Comparison of ENCODE assay signal across 1 cellular context in genomic region chr14:105025429-105025828, GRCh38.
TF ChIP-seq lines count a peak whose summit lies in the region.

No MANE protein-coding gene starts in this region.

TF ChIP-seq in endothelial cell of umbilical vein, 7 proteins besides CTCF, POLR2A, EP300 and RAD21:
- no peak for TF ChIP-seq MYC (IDR thresholded peaks at IDR 0.05; ENCODE audit: low read depth, low read length)
- TF ChIP-seq POLR2AphosphoS5 (IDR thresholded peaks at IDR 0.05; ENCODE audit: insufficient read depth, low read depth, low read length) = no peak
- TF ChIP-seq EZH2 (IDR thresholded peaks at IDR 0.05; ENCODE audit: borderline replicate concordance, low read depth, low read length, severe bottlenecking) = no peak
- no peak for TF ChIP-seq FOS (IDR thresholded peaks at IDR 0.05; ENCODE audit: borderline replicate concordance, insufficient read depth, low read length)
- no peak for TF ChIP-seq JUN (IDR thresholded peaks at IDR 0.05; ENCODE audit: borderline replicate concordance, insufficient read depth, insufficient read length, low read depth)
- no peak for TF ChIP-seq GATA2 (IDR thresholded peaks at IDR 0.05; ENCODE audit: insufficient read depth, insufficient read length, low read depth, low read length)
- no peak for TF ChIP-seq MAX (IDR thresholded peaks at IDR 0.05; ENCODE audit: insufficient read depth, insufficient read length)
TF ChIP-seq in endothelial cell of umbilical vein: peak in this region for 0.
